In genomic region chr1:16690971-16691682, GRCh38 we compare ENCODE assay signal across 3 cellular contexts. TPM values are rescaled to one million over a fixed set of nuclear protein-coding genes. Genes with fewer than 3 reads are reported as not detected.
"Had no signal": no experiment of that assay in that cellular context is flagged by ENCODE, and none has a peak within 500 bp of the region (broad histone marks: within the 10 kb centered on the region; RNA-seq: fewer than 3 reads in every experiment).

No MANE protein-coding gene starts in this region.

RNA-seq across cellular contexts. Expression of gene RNU1-3, which starts 24.4 kb away (rescaled TPM):
- total RNA-seq: GM23248, HT1080 had no signal
- polyA plus RNA-seq: GM23248, IMR-90 had no signal

RNA-seq across cellular contexts. Expression of gene RNU1-4, which starts 49.2 kb away (rescaled TPM):
- total RNA-seq: GM23248, HT1080 had no signal
- polyA plus RNA-seq: GM23248, IMR-90 had no signal
